ENCODE assay signal across 35 cellular contexts in the genomic region with DNA sequence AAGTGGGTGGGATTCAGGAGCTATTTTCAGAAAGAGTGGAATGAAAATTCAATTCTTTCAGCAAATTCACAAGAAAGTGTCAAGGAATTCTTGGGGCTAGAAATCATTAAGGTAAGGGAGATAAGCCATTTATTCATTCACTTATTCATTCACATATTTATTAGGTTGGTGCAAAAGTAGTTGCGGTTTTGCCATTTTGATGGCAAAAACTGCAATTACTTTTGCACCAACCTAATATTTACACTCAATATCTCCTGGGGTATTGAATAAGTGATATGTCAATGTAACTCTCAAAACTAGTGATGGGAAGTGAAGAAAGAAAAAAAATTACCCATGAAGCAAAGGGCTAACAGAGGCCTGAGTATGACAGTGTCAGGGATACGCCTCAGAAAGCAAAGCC. TPM values are rescaled to one million over a fixed set of nuclear protein-coding genes. Genes with fewer than 3 reads are reported as not detected.
"Had no signal": no experiment of that assay in that cellular context is flagged by ENCODE, and none has a peak within 500 bp of the region (broad histone marks: within the 10 kb centered on the region; RNA-seq: fewer than 3 reads in every experiment).

A gene with protein sequence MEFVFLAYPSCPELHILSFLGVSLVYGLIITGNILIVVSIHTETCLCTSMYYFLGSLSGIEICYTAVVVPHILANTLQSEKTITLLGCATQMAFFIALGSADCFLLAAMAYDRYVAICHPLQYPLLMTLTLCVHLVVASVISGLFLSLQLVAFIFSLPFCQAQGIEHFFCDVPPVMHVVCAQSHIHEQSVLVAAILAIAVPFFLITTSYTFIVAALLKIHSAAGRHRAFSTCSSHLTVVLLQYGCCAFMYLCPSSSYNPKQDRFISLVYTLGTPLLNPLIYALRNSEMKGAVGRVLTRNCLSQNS (minus strand): TSS at position 119 of the 400 bp plus-strand sequence. CDS start 402 bp downstream, outside the sequence.

- H3K27ac ChIP-seq: adrenal gland, body of pancreas, brain microvascular endothelial cell, breast epithelium, VCaP had no signal

- H3K9me3 ChIP-seq: adrenal gland, body of pancreas had no signal

- DNase-seq: activated B cell treated with CpG ODN at 0.5 μM for 24 hours; activated CD4-positive, alpha-beta memory T cell treated with anti-CD3 and anti-CD28 coated beads for 36 hours; activated CD4-positive, alpha-beta T cell treated with anti-CD3 and anti-CD28 coated beads for 4 hours; activated CD4-positive, alpha-beta T cell treated with anti-CD3 and anti-CD28 coated beads, Interleukin-2, amount 10 ng/mL, durations not matched to agents 24 days and 14 days; activated CD4-positive, alpha-beta T cell treated with anti-CD3 and anti-CD28 coated beads, Interleukin-2, amount 50 U/mL, for 1 hour; activated CD4-positive, alpha-beta T cell treated with anti-CD3 and anti-CD28 coated beads, Interleukin-2, amount 50 U/mL, for 4 hours; activated CD4-positive, CD25-positive, alpha-beta regulatory T cell treated with anti-CD3 and anti-CD28 coated beads, Interleukin-2, amount 50 U/mL, for 72 hours; activated CD8-positive, alpha-beta memory T cell treated with anti-CD3 and anti-CD28 coated beads, Interleukin-2, amount 50 U/mL, for 4 hours; activated CD8-positive, alpha-beta T cell treated with anti-CD3 and anti-CD28 coated beads for 36 hours; activated effector memory CD4-positive, alpha-beta T cell treated with Interleukin-2 at 50 U/mL for 16 hours; activated gamma-delta T cell; activated naive CD4-positive, alpha-beta T cell treated with anti-CD3 and anti-CD28 coated beads for 36 hours; activated naive CD4-positive, alpha-beta T cell treated with anti-CD3 and anti-CD28 coated beads, Interleukin-2, amount 50 U/mL, for 16 hours; activated naive CD8-positive, alpha-beta T cell treated with anti-CD3 and anti-CD28 coated beads for 36 hours; activated T-cell treated with anti-CD3 and anti-CD28 coated beads, Interleukin-2, amount 50 U/mL, for 24 hours; activated T-cell treated with anti-CD3 and anti-CD28 coated beads, Interleukin-2, amount 50 U/mL, for 48 hours; adrenal gland; amniotic stem cell; aorta; body of pancreas; brain microvascular endothelial cell; central memory CD4-positive, alpha-beta T cell; T-cell; T-helper 17 cell had no signal

- H3K4me3 ChIP-seq: adrenal gland, body of pancreas, breast epithelium had no signal

- FAIRE-seq: astrocyte, TTC549 had no signal

- ATAC-seq: activated CD8-positive, alpha-beta T cell treated with anti-CD3 and anti-CD28 coated beads for 36 hours; activated naive CD4-positive, alpha-beta T cell treated with anti-CD3 and anti-CD28 coated beads, Interleukin-2, amount 50 U/mL, for 72 hours; body of pancreas; T-cell; T-helper 17 cell had no signal

- H3K4me1 ChIP-seq: adrenal gland, body of pancreas, breast epithelium had no signal

- H3K36me3 ChIP-seq: adrenal gland, brain microvascular endothelial cell, breast epithelium had no signal

- H3K27me3 ChIP-seq: adrenal gland, body of pancreas, brain microvascular endothelial cell, breast epithelium had no signal

RNA-seq across cellular contexts. Expression of the gene that starts here (rescaled TPM):
- total RNA-seq: activated B cell treated with CpG ODN at 0.5 μM for 24 hours; activated CD4-positive, alpha-beta memory T cell treated with anti-CD3 and anti-CD28 coated beads for 36 hours; activated CD4-positive, alpha-beta T cell treated with anti-CD3 and anti-CD28 coated beads, Interleukin-2, amount 10 ng/mL, durations not matched to agents 24 days and 14 days; activated CD8-positive, alpha-beta memory T cell treated with anti-CD3 and anti-CD28 coated beads for 36 hours; activated CD8-positive, alpha-beta T cell treated with anti-CD3 and anti-CD28 coated beads for 36 hours; activated naive CD4-positive, alpha-beta T cell treated with anti-CD3 and anti-CD28 coated beads for 36 hours; activated naive CD4-positive, alpha-beta T cell treated with anti-CD3 and anti-CD28 coated beads, Interleukin-2, amount 50 U/mL, for 72 hours; activated naive CD8-positive, alpha-beta T cell treated with anti-CD3 and anti-CD28 coated beads for 36 hours; activated T-helper 2 cell treated with anti-CD3 and anti-CD28 coated beads, Interferon-gamma antibody, Interleukin-2, Interleukin-4, amounts not matched to agents 10 μg/mL and 5 μg/mL and 100 μg/mL, durations not matched to agents 14 hours and 24 hours and 36 hours; adrenal gland; aorta; astrocyte; body of pancreas; breast epithelium; cardiac septum; cerebellum; T-cell; T-helper 1 cell treated with Interleukin-12 subunit alpha and Interleukin-12 subunit beta and Interleukin-4 antibody, amounts not matched to agents 30 ng/mL and 1 ng/mL, for 36 hours; T-helper 17 cell; T-helper 2 cell treated with Interferon-gamma antibody and Interleukin-4, amounts not matched to agents 100 ng/mL and 5 ng/mL, for 36 hours had no signal
- polyA plus RNA-seq: adrenal gland, aorta had no signal
